15 cellular contexts compared by ENCODE assay signal in genomic region chr5:81422671-81423070, GRCh38. TPM values are rescaled to one million over a fixed set of nuclear protein-coding genes. Genes with fewer than 3 reads are reported as not detected.
DNase-seq lines count a peak whose midpoint lies in the region; ATAC-seq and TF ChIP-seq lines count a peak whose summit lies in the region.
"Had no signal": no experiment of that assay in that cellular context is flagged by ENCODE, and none has a peak within 500 bp of the region (broad histone marks: within the 10 kb centered on the region; RNA-seq: fewer than 3 reads in every experiment).

No MANE protein-coding gene starts in this region.

- in situ Hi-C loops in Caki2 (cut with HindIII; ENCODE audit: low pct_unique_long_range_greater_than_20kb, low sequenced_read_pairs) = no loop called here

- no peaks in the 10 kb centered on the region for H3K9me3 ChIP-seq in H9 (ENCODE audit: control insufficient read depth, low read depth, low read length)
- H3K9me3 ChIP-seq in WERI-Rb-1 (ENCODE audit: severe bottlenecking) = no peaks in the 10 kb centered on the region
- no peaks in the 10 kb centered on the region for H3K9me3 ChIP-seq in heart right ventricle
- H3K9me3 ChIP-seq: Caco-2, uterus had no signal

- no peaks in the 10 kb centered on the region for H3K79me2 ChIP-seq in H9 (ENCODE audit: insufficient read depth, low read length)

- no peak overlapping the region for H2AFZ ChIP-seq in H9 (ENCODE audit: low read length)

- no peak overlapping the region for H3K4me3 Mint-ChIP-seq in nephron progenitor cell
- no peak overlapping the region for H3K4me3 Mint-ChIP-seq in H9
- H3K4me3 Mint-ChIP-seq: activated CD4-positive, alpha-beta memory T cell treated with anti-CD3 and anti-CD28 coated beads, Interleukin-2, amount 10 ng/mL, durations not matched to agents 7 days and 5 days had no signal

- H3K4ac ChIP-seq in H9 (ENCODE audit: low read depth, low read length) = no peak overlapping the region

- no peaks in the 10 kb centered on the region for H3K79me1 ChIP-seq in H9 (ENCODE audit: insufficient read depth, low read depth, low read length, poor library complexity, severe bottlenecking)

- H3K27me3 Mint-ChIP-seq in nephron progenitor cell (ENCODE audit: low read depth, poor library complexity) (peaks cover 3% of the 10 kb centered on the region), H9 (ENCODE audit: low read depth) (no peaks in the 10 kb centered on the region)
- H3K27me3 Mint-ChIP-seq: activated CD4-positive, alpha-beta memory T cell treated with anti-CD3 and anti-CD28 coated beads, Interleukin-2, amount 10 ng/mL, durations not matched to agents 7 days and 5 days had no signal

- H2AK5ac ChIP-seq in H9 (ENCODE audit: insufficient read length, low read length) = no peak overlapping the region

- no peaks in the 10 kb centered on the region for H3K27me3 ChIP-seq in H9 (ENCODE audit: insufficient read depth, low read length)
- H3K27me3 ChIP-seq in WERI-Rb-1 (ENCODE audit: insufficient read depth, low read depth, severe bottlenecking) = no peaks in the 10 kb centered on the region
- H3K27me3 ChIP-seq in heart right ventricle = no peaks in the 10 kb centered on the region
- H3K27me3 ChIP-seq: uterus had no signal

- H3K27ac Mint-ChIP-seq in nephron progenitor cell (peak overlapping the region; percentile 88), H9 (no peak overlapping the region; a peak in 1 of 7 replicates)
- H3K27ac Mint-ChIP-seq: activated CD4-positive, alpha-beta memory T cell treated with anti-CD3 and anti-CD28 coated beads, Interleukin-2, amount 10 ng/mL, durations not matched to agents 7 days and 5 days had no signal

- H3K4me1 ChIP-seq in H9 (ENCODE audit: insufficient read depth, low read length) = peaks cover 4% of the 10 kb centered on the region; the same call in 1 of the 2 replicates
- H3K4me1 ChIP-seq in heart right ventricle = peaks cover 0 to 23% (median 20%) of the 10 kb centered on the region in 9 donors

- H3K36me3 Mint-ChIP-seq in nephron progenitor cell (ENCODE audit: low read depth) = peaks cover 37% of the 10 kb centered on the region
- H3K36me3 Mint-ChIP-seq in H9 (ENCODE audit: insufficient read depth in 1 of 3, low read depth in 3 of 3) = no peaks in the 10 kb centered on the region

- H2BK12ac ChIP-seq in H9 (ENCODE audit: insufficient read length, low read depth, low read length) = no peak overlapping the region

- H3K4me3 ChIP-seq in choroid plexus epithelial cell (ENCODE audit: low read depth, low read length) (no peak overlapping the region), WERI-Rb-1 (ENCODE audit: low read depth, low read length) (no peak overlapping the region), heart right ventricle (no peak overlapping the region)
- H3K4me3 ChIP-seq: uterus had no signal

- ATAC-seq in heart right ventricle = no peak

- H3T11ph ChIP-seq in H9 (ENCODE audit: low read length) = no peak overlapping the region

- no peaks in the 10 kb centered on the region for H3K23me2 ChIP-seq in H9 (ENCODE audit: insufficient read length, low read depth, low read length, poor library complexity, severe bottlenecking)

- H3K9ac ChIP-seq in H9 (ENCODE audit: extremely low read depth, insufficient read length, low read length) = no peak overlapping the region

- no peak overlapping the region for H3K56ac ChIP-seq in H9 (ENCODE audit: insufficient read length, low read depth, low read length)

- TF ChIP-seq CTCF in choroid plexus epithelial cell (conservative IDR thresholded peaks at IDR 0.05; ENCODE audit: low read depth, low read length) (no peak), nephron progenitor cell (IDR thresholded peaks at IDR 0.05) (no peak), H9 (conservative IDR thresholded peaks at IDR 0.05) (no peak), WERI-Rb-1 (IDR thresholded peaks at IDR 0.05; ENCODE audit: low read depth, low read length) (no peak), heart right ventricle (IDR thresholded peaks at IDR 0.05) (no peak)

- WGBS in H9 (ENCODE audit: extremely low coverage, insufficient read length, low lambda C conversion rate) = no CpG with 5 or more reads among the region's 2 CpGs
- 83 to 84% methylated on average over 2 of the region's 2 CpGs for WGBS in heart right ventricle, 2 donors

- no peak overlapping the region for H2BK5ac ChIP-seq in H9 (ENCODE audit: insufficient read length, low read length)

- DNase-seq in Caki2 (ENCODE audit: low read depth) (peak; percentile 85), M059J (ENCODE audit: low read depth) (peak; percentile 95), choroid plexus epithelial cell (ENCODE audit: low read depth) (peak; percentile 95), nephron progenitor cell (no peak), H9 (no peak), LoVo (ENCODE audit: low spot score) (no peak), WERI-Rb-1 (no peak), heart right ventricle (no peak)
- DNase-seq: activated CD4-positive, alpha-beta memory T cell treated with anti-CD3 and anti-CD28 coated beads, Interleukin-2, amount 10 ng/mL, durations not matched to agents 7 days and 5 days; activated naive CD4-positive, alpha-beta T cell treated with anti-CD3 and anti-CD28 coated beads, Interleukin-2, amount 50 U/mL, for 16 hours; Caco-2; effector CD4-positive, alpha-beta T cell; NCI-H1048; small intestine; uterus had no signal

- H4K91ac ChIP-seq in H9 (ENCODE audit: insufficient read length, low read depth, low read length) = no peak overlapping the region

- intact Hi-C loops in heart right ventricle (cut with DNase I) = loop anchor here in 8 of 10 donors (10.0 kb wide), 6 partner anchors 322 to 802 kb away; partner anchors contain the start of gene SSBP2 (in 1 of the 8)

- H3K14ac ChIP-seq in H9 (ENCODE audit: insufficient read depth, low read length) = no peak overlapping the region

- no peak overlapping the region for H3K27ac ChIP-seq in H9 (ENCODE audit: insufficient read length, low read depth, low read length)
- H3K27ac ChIP-seq in WERI-Rb-1 = no peak overlapping the region
- no peak overlapping the region for H3K27ac ChIP-seq in heart right ventricle
- H3K27ac ChIP-seq: uterus had no signal

- H4K20me1 ChIP-seq in H9 (ENCODE audit: control insufficient read depth, insufficient read depth, insufficient read length) = no peaks in the 10 kb centered on the region

- H2BK15ac ChIP-seq in H9 (ENCODE audit: low read depth, low read length) = no peak overlapping the region

- H3K23ac ChIP-seq in H9 (ENCODE audit: insufficient read length, low read depth, low read length) = no peak overlapping the region

- H4K5ac ChIP-seq in H9 (ENCODE audit: insufficient read length, low read depth, low read length) = no peak overlapping the region

- H4K8ac ChIP-seq in H9 (replicated peaks; ENCODE audit: insufficient read length, low read depth, low read length) = no peak overlapping the region

- H3K9me3 Mint-ChIP-seq in nephron progenitor cell (no peaks in the 10 kb centered on the region), H9 (no peaks in the 10 kb centered on the region)
- H3K9me3 Mint-ChIP-seq: activated CD4-positive, alpha-beta memory T cell treated with anti-CD3 and anti-CD28 coated beads, Interleukin-2, amount 10 ng/mL, durations not matched to agents 7 days and 5 days had no signal

- H2BK120ac ChIP-seq in H9 (ENCODE audit: low read depth, low read length, poor library complexity, severe bottlenecking) = no peak overlapping the region

- H3K4me2 ChIP-seq in H9 (ENCODE audit: insufficient read depth, insufficient read length, low read length) = no peak overlapping the region

- no peak overlapping the region for H3K18ac ChIP-seq in H9 (ENCODE audit: insufficient read length, low read depth, low read length)

- no peak overlapping the region for H2BK20ac ChIP-seq in H9 (ENCODE audit: low read depth, low read length, poor library complexity, severe bottlenecking)

- no peaks in the 10 kb centered on the region; the same call in 1 of the 2 replicates for H3K36me3 ChIP-seq in WERI-Rb-1
- peaks cover 0 to 47% (median 15%) of the 10 kb centered on the region in 9 donors for H3K36me3 ChIP-seq in heart right ventricle
- H3K36me3 ChIP-seq: uterus had no signal

- peaks cover 10% of the 10 kb centered on the region for H3K4me1 Mint-ChIP-seq in nephron progenitor cell
- H3K4me1 Mint-ChIP-seq in H9 = peaks cover 7 to 9% of the 10 kb centered on the region in 2 experiments

RNA-seq across cellular contexts. Expression of gene ACOT12, which starts 28.7 kb away (rescaled TPM):
- not detected in 2 replicates for total RNA-seq in Caki2 (2014; rRNA removed; shearing (Covaris generic); ENCODE audit: low replicate concordance)
- not detected in 2 replicates for total RNA-seq in M059J (2014; rRNA removed; shearing (Covaris generic))
- total RNA-seq in H9 (2021) (not detected in 2 replicates), heart right ventricle (not detected)
- polyA plus RNA-seq in heart right ventricle = under 1 TPM in 1 of 2 donors, not detected in 1; 0.15 TPM
- total RNA-seq: activated CD4-positive, alpha-beta memory T cell treated with anti-CD3 and anti-CD28 coated beads, Interleukin-2, amount 10 ng/mL, durations not matched to agents 7 days and 5 days had no signal

Comparison
In these comparisons a context has a peak if more than half of its experiments do, and no peak if none do; other contexts are left out.
1. DNase-seq: peak in Caki2 (single experiment), M059J (single experiment) and choroid plexus epithelial cell (single experiment); none in nephron progenitor cell (single experiment), H9 (single experiment), LoVo (single experiment), WERI-Rb-1 (single experiment) and heart right ventricle (0 of 2).